Comparison of ENCODE assay signal across 8 cellular contexts in the genomic region with DNA sequence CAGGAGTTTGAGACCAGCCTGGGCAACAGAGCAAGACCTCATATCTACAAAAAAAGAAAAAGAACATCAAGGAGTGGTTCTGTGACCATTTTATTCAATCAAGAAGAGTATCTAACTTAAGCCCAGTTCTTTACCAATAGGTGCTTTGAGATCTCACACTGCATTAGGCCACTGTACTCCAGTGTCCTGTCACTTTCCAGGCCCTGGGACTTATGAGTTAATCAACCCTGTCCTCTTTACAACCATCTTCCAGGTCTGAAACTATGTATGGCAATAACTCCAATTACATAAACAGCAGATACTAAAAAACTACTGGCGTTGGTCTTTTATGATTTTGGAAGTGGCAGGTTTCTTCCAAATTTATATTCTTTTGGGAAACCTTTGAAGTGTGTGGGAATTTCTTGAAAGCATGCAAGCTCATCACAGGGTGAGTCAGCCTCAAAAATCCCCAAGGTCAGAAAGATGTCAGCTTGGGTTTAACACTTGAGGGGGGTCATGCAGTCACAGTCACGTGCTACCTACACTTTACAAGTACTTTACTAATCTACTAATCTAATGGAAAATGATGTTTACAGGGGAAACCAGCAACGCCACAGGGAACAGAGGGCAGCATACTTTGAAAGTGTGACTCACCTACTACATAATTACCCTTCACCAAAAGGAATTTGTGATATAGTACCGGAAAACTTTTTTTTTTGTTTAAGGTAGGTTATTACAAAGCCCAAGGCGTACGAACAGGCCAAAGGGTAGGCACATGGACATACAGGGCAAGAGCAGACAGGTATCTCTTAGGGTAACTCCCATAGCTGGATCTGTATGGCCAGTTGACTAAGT. TPM values are rescaled to one million over a fixed set of nuclear protein-coding genes. Genes with fewer than 3 reads are reported as not detected.
A peak's percentile ranks its signal among the peaks of the same experiment; 100 is the strongest.
DNase-seq lines count a peak whose midpoint lies in the region; ATAC-seq, FAIRE-seq and TF ChIP-seq lines count a peak whose summit lies in the region.

No MANE protein-coding gene starts in this region.

- H3K36me3 ChIP-seq in MM.1S (replicated peaks; ENCODE audit: insufficient read depth, low read length), result 0 out of 2 replicates have a peak, but pooled peaks cover 5% of the 10 kb centered on the region

- H3K79me2 ChIP-seq in MM.1S (ENCODE audit: low read length), result peaks cover 35% of the 10 kb centered on the region

- intact Hi-C loops in activated B cell treated with CpG ODN at 0.5 μM for 24 hours (cut with micrococcal nuclease), result loop anchor here (2.0 kb wide), 1 partner anchor 16 kb away; no protein-coding TSS in a partner anchor

- H3K4me3 ChIP-seq in AG04450 (ENCODE audit: low read depth, low read length) (no peak overlapping the region), MM.1S (ENCODE audit: low read length) (no peak overlapping the region)

- no peaks in the 10 kb centered on the region for H3K9me3 ChIP-seq in AG04450 (ENCODE audit: control insufficient read depth, insufficient read depth, low read length)
- H3K9me3 ChIP-seq in MM.1S (replicated peaks; ENCODE audit: insufficient read depth, low read length), result no peaks in the 10 kb centered on the region

- H4K20me1 ChIP-seq in MM.1S (ENCODE audit: insufficient read depth, low read length), result no peaks in the 10 kb centered on the region

- peaks cover 53% of the 10 kb centered on the region for H3K36me3 Mint-ChIP-seq in activated B cell treated with CpG ODN at 0.5 μM for 24 hours (ENCODE audit: low read depth)

- no peak for FAIRE-seq in urothelium cell line (lab: Jason Lieb, UNC)

- no peaks in the 10 kb centered on the region for H3K4me1 ChIP-seq in MM.1S (ENCODE audit: low read length)

- no peak overlapping the region for H3K9ac ChIP-seq in MM.1S (ENCODE audit: low read length)

- TF ChIP-seq CTCF in AG04450 (IDR thresholded peaks at IDR 0.05; ENCODE audit: low read depth, low read length), result no peak
- no peak for TF ChIP-seq CTCF in activated B cell treated with CpG ODN at 0.5 μM for 24 hours (IDR thresholded peaks at IDR 0.05)
- TF ChIP-seq CTCF in MM.1S (IDR thresholded peaks at IDR 0.05; ENCODE audit: low read length), result no peak

- peaks cover 41% of the 10 kb centered on the region for H3K4me1 Mint-ChIP-seq in activated B cell treated with CpG ODN at 0.5 μM for 24 hours

- no peaks in the 10 kb centered on the region for H3K27me3 Mint-ChIP-seq in activated B cell treated with CpG ODN at 0.5 μM for 24 hours

- peak overlapping the region; percentile 80 for H3K27ac Mint-ChIP-seq in activated B cell treated with CpG ODN at 0.5 μM for 24 hours

- no peak overlapping the region for H2AFZ ChIP-seq in MM.1S (ENCODE audit: low read length)

- DNase-seq in AG04450 (ENCODE audit: low read depth, low spot score) (peak; percentile 96), activated B cell treated with CpG ODN at 0.5 μM for 24 hours (no peak), iPS-NIHi11 (ENCODE audit: low spot score) (peak; percentile 14), urothelium cell line (ENCODE audit: low spot score) (peak; percentile 81), SHP77 (lab: John Stamatoyannopoulos, UW) (no peak), MM.1S (no peak), activated gamma-delta T cell treated with Interleukin-2 at 50 U/mL for 16 hours (no peak)

- no peaks in the 10 kb centered on the region for H3K9me3 Mint-ChIP-seq in activated B cell treated with CpG ODN at 0.5 μM for 24 hours

- H3K4me3 Mint-ChIP-seq in activated B cell treated with CpG ODN at 0.5 μM for 24 hours, result peak overlapping the region; percentile 32

- H3K27me3 ChIP-seq in AG04450 (ENCODE audit: control insufficient read depth, insufficient read depth, low read length), result no peaks in the 10 kb centered on the region
- no peaks in the 10 kb centered on the region for H3K27me3 ChIP-seq in MM.1S (replicated peaks; ENCODE audit: insufficient read depth, low read length)

- ATAC-seq in GM21825 (IDR thresholded peaks at IDR 0.05; ENCODE audit: unreplicated experiment), result peak; percentile 55
- ATAC-seq in activated B cell treated with CpG ODN at 0.5 μM for 24 hours (ENCODE audit: low read depth), result peak; percentile 80

- H3K27ac ChIP-seq in AG04450 (ENCODE audit: low read depth, low read length) (peak overlapping the region; percentile 95), MM.1S (ENCODE audit: low read length) (no peak overlapping the region)

- POLR2A ChIA-PET in AG04450 (lab: Yijun Ruan, JAX), result interaction anchor here (0.7 to 1.8 kb wide), 4 partner anchors 15 to 183 kb away, joined by 3 to 5 read pairs (median 4); partner anchors contain the start of gene PISD
- POLR2A ChIA-PET in activated B cell treated with CpG ODN at 0.5 μM for 24 hours (lab: Charles Lee), result interaction anchor here (0.6 to 1.2 kb wide), 6 partner anchors 8 to 1920 kb away, joined by 3 to 5 read pairs (median 4); partner anchors contain the start of gene PISD

- H3F3A ChIP-seq in MM.1S (ENCODE audit: insufficient read depth, low read length), result no peaks in the 10 kb centered on the region

- no peak overlapping the region for H3K4me2 ChIP-seq in MM.1S (ENCODE audit: low read depth, low read length)

- CTCF ChIA-PET in AG04450 (lab: Charles Lee), result interaction anchor here (1.5 kb wide), 1 partner anchor 19 kb away, joined by 4 read pairs; no protein-coding TSS in a partner anchor
- CTCF ChIA-PET in activated B cell treated with CpG ODN at 0.5 μM for 24 hours (lab: Charles Lee), result interaction anchor here (0.6 to 1.6 kb wide), 2 partner anchors 19 to 90 kb away, joined by 4 to 7 read pairs; no protein-coding TSS in a partner anchor

- H3K9me2 ChIP-seq in MM.1S (replicated peaks; ENCODE audit: insufficient read depth, low read length), result no peaks in the 10 kb centered on the region

RNA-seq across cellular contexts. Expression of gene PISD, which starts 15.6 kb away (rescaled TPM):
- 21.6 and 26.6 TPM in 2 replicates for polyA plus RNA-seq in AG04450 (2011; rRNA removed)
- 21.9 and 44.5 TPM in 2 replicates for polyA minus RNA-seq in AG04450 (2011; rRNA and poly(A)+ RNA removed)
- total RNA-seq in activated B cell treated with CpG ODN at 0.5 μM for 24 hours, result 53.7 and 61.6 TPM in 2 replicates

Comparison
In these comparisons a context has a peak if more than half of its experiments do, and no peak if none do; other contexts are left out.
1. DNase-seq: peak in AG04450 (single experiment), iPS-NIHi11 (single experiment) and urothelium cell line (single experiment); none in activated B cell treated with CpG ODN at 0.5 μM for 24 hours (single experiment), SHP77 (0 of 2), MM.1S (single experiment) and activated gamma-delta T cell treated with Interleukin-2 at 50 U/mL for 16 hours (single experiment).